ENCODE assay signal across 8 cellular contexts in the genomic region with DNA sequence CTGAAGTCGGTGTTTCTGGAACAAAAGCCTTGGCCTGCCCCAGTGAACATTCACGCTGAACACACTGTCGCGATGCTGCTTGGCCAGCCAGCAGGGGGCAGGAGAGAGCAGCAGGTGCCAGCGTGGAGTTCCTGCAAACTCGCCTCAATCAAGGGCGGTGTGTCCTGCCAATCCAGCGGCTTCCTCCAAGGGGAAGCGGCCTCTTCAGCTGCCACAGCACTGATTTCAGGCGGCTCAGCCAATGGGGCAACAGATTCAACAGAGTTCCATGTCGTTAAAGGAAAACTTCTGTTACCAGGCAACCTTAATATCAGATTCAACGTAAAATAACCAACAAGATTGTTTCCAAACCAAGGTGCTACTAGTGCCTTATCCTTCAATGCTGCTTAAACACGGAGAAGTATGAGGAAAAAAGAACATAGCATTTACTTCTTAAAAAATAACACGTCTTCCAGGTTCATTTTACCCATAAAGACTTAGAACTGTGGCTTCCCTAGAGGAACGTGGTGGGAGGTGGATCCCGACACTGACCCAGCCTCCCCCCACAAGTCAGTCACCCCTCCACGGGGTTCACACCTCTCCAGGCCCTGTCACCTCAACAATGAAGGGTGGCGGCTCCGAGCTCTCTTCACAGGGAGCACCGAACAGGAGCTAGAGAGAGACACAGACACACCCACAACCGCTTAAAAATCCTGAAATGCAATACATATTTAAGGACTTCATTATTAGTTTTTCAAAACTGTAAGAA.
DNase-seq lines count a peak whose midpoint lies in the region; ATAC-seq and TF ChIP-seq lines count a peak whose summit lies in the region.

No MANE protein-coding gene starts in this region.

- TF ChIP-seq CTCF in AG09319 (IDR thresholded peaks at IDR 0.05; ENCODE audit: low read depth, low read length) (peak; percentile 99), omental fat pad (IDR thresholded peaks at IDR 0.05) (peak in 1 of 3 donors; percentile 86)

- peak; percentile 73 for ATAC-seq in GM19043 (IDR thresholded peaks at IDR 0.05; ENCODE audit: low read depth, unreplicated experiment)
- peak; percentile 90 for ATAC-seq in omental fat pad (ENCODE audit: low FRiP score)

- DNase-seq in AG09319 (ENCODE audit: extremely low read depth, low read depth) (peak; percentile 86), LoVo (ENCODE audit: low spot score) (peak; percentile 77), SK-N-DZ (ENCODE audit: low spot score) (peak; percentile 92), globus pallidus (ENCODE audit: low spot score) (peak; percentile 91), omental fat pad (ENCODE audit: low spot score) (peak; percentile 82), superior temporal gyrus (ENCODE audit: extremely low spot score) (peak; percentile 96)
- peak; percentile 79 for DNase-seq in activated naive CD4-positive, alpha-beta T cell treated with Interleukin-2 at 50 U/mL for 16 hours

Comparison
In these comparisons a context has a peak if more than half of its experiments do, and no peak if none do; other contexts are left out.
1. Peak in every context shown above with its lines: DNase-seq and ATAC-seq.